In the genomic region with DNA sequence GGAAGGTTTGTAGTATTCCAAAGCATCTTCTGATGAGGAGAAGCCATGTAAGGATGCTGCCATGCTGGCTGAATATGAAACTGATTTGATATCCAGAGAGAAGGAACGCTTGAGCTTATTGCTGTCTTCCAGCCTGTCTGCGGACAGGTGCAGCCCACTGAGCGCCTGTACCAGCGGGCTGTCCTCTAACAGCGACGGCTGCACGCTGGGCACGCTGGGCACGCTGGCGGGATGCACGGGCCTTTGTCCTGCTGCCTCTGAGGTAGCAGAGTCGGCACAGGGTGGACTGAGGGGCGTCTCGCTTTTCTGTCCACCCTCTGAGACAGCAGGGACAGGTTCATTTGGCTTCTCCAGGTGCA, we compare ENCODE assay signal across 9 cellular contexts.
"Had no signal": no experiment of that assay in that cellular context is flagged by ENCODE, and none has a peak within 500 bp of the region (broad histone marks: within the 10 kb centered on the region; RNA-seq: fewer than 3 reads in every experiment).

No MANE protein-coding gene starts in this region.

- H3K9me3 ChIP-seq: gastroesophageal sphincter, upper lobe of left lung had no signal

- H3K9me3 Mint-ChIP-seq: effector memory CD8-positive, alpha-beta T cell; WTC11 had no signal

- H3K4me1 ChIP-seq: gastroesophageal sphincter, parathyroid adenoma had no signal

- H3K4me3 Mint-ChIP-seq: effector memory CD8-positive, alpha-beta T cell; WTC11 had no signal

- H3K27me3 ChIP-seq: gastroesophageal sphincter, upper lobe of left lung had no signal

- H3K27me3 Mint-ChIP-seq: effector memory CD8-positive, alpha-beta T cell had no signal

- H3K27ac ChIP-seq: epithelial cell of prostate, gastroesophageal sphincter, parathyroid adenoma, upper lobe of left lung had no signal

- DNase-seq: activated gamma-delta T cell; effector memory CD8-positive, alpha-beta T cell; islet precursor cell had no signal

- H3K27ac Mint-ChIP-seq: WTC11 had no signal

- ATAC-seq: effector memory CD8-positive, alpha-beta T cell; gastroesophageal sphincter; WTC11 had no signal

- H3K4me3 ChIP-seq: gastroesophageal sphincter, skin epidermis, upper lobe of left lung had no signal
